ENCODE assay signal across 12 cellular contexts in genomic region chr19:3396881-3397265, GRCh38. TPM values are rescaled to one million over a fixed set of nuclear protein-coding genes. Genes with fewer than 3 reads are reported as not detected.
A peak's percentile ranks its signal among the peaks of the same experiment; 100 is the strongest.
DNase-seq lines count a peak whose midpoint lies in the region; ATAC-seq, FAIRE-seq and TF ChIP-seq lines count a peak whose summit lies in the region.
"Had no signal": no experiment of that assay in that cellular context is flagged by ENCODE, and none has a peak within 500 bp of the region (broad histone marks: within the 10 kb centered on the region; RNA-seq: fewer than 3 reads in every experiment).

No MANE protein-coding gene starts in this region.

- H3K27ac Mint-ChIP-seq in progenitor cell of endocrine pancreas: no peak overlapping the region
- H3K27ac Mint-ChIP-seq: activated CD8-positive, alpha-beta memory T cell treated with anti-CD3 and anti-CD28 coated beads, Interleukin-2, amount 10 ng/mL, durations not matched to agents 7 days and 5 days; activated naive CD4-positive, alpha-beta T cell treated with anti-CD3 and anti-CD28 coated beads, Interleukin-2, amount 50 U/mL, for 72 hours had no signal

- no peaks in the 10 kb centered on the region for H3K27me3 ChIP-seq in BLaER1
- H3K27me3 ChIP-seq in K562 (ENCODE audit: control insufficient read depth in 2 of 2, insufficient read depth in 2 of 2, low read length in 2 of 2): no peaks in the 10 kb centered on the region
- H3K27me3 ChIP-seq in liver (ENCODE audit: control insufficient read depth in 4 of 4, insufficient read depth in 4 of 4, low read length in 3 of 4): no peaks in the 10 kb centered on the region
- no peaks in the 10 kb centered on the region for H3K27me3 ChIP-seq in gastrocnemius medialis

- peaks cover 64% of the 10 kb centered on the region for H3K36me3 ChIP-seq in BLaER1
- peaks cover 61% of the 10 kb centered on the region; the same call in 2 of the 3 replicates for H3K36me3 ChIP-seq in K562 (ENCODE audit: control insufficient read depth, insufficient read depth, low read length)
- H3K36me3 ChIP-seq in liver (ENCODE audit: control insufficient read depth in 4 of 4, insufficient read depth in 3 of 4, low read depth in 1 of 4, low read length in 3 of 4): peaks cover 0 to 7% (median 0%) of the 10 kb centered on the region in 4 donors
- no peaks in the 10 kb centered on the region for H3K36me3 ChIP-seq in gastrocnemius medialis

- H3K4me1 Mint-ChIP-seq in progenitor cell of endocrine pancreas (ENCODE audit: low read depth): no peaks in the 10 kb centered on the region
- H3K4me1 Mint-ChIP-seq: activated CD8-positive, alpha-beta memory T cell treated with anti-CD3 and anti-CD28 coated beads, Interleukin-2, amount 10 ng/mL, durations not matched to agents 7 days and 5 days had no signal

- H3K9me1 ChIP-seq in K562 (ENCODE audit: control insufficient read depth, insufficient read depth, low read length): peaks cover 3% of the 10 kb centered on the region

- peaks cover 5% of the 10 kb centered on the region for H3K27me3 Mint-ChIP-seq in progenitor cell of endocrine pancreas
- H3K27me3 Mint-ChIP-seq: activated CD8-positive, alpha-beta memory T cell treated with anti-CD3 and anti-CD28 coated beads, Interleukin-2, amount 10 ng/mL, durations not matched to agents 7 days and 5 days had no signal

- no peak overlapping the region; the same call in 1 of the 2 replicates for H3K4me2 ChIP-seq in BLaER1
- no peak overlapping the region for H3K4me2 ChIP-seq in K562 (ENCODE audit: insufficient read depth, low read length)

- in situ Hi-C loops in K562 (cut with MboI): no loop called here
- in situ Hi-C loops in gastrocnemius medialis (cut with MboI; ENCODE audit: low sequenced_read_pairs in 4 of 4): no loop called here

- H3K4me1 ChIP-seq in BLaER1: peaks cover 63% of the 10 kb centered on the region
- H3K4me1 ChIP-seq in K562 (replicated peaks in 1 of 2; ENCODE audit: control insufficient read depth in 2 of 2, insufficient read depth in 2 of 2, low read length in 2 of 2): peaks cover 3 to 47% of the 10 kb centered on the region in 2 experiments; a peak in 4 of 5 replicates
- H3K4me1 ChIP-seq in liver (ENCODE audit: control insufficient read depth in 4 of 4, insufficient read depth in 4 of 4, low read length in 3 of 4): peaks cover 13 to 43% (median 36%) of the 10 kb centered on the region in 4 donors
- peaks cover 51 to 64% of the 10 kb centered on the region in 2 donors for H3K4me1 ChIP-seq in gastrocnemius medialis

- CTCF ChIA-PET in K562 (lab: Yijun Ruan, JAX; ENCODE audit: low intra/inter-chr PET ratio): no interaction called here

- no peak for ATAC-seq in K562
- no peak for ATAC-seq in gastrocnemius medialis
- ATAC-seq: activated CD8-positive, alpha-beta memory T cell treated with anti-CD3 and anti-CD28 coated beads, Interleukin-2, amount 10 ng/mL, durations not matched to agents 7 days and 5 days; activated naive CD4-positive, alpha-beta T cell treated with anti-CD3 and anti-CD28 coated beads, Interleukin-2, amount 50 U/mL, for 72 hours had no signal

- TF ChIP-seq EP300 in K562 (IDR thresholded peaks at IDR 0.05; ENCODE audit: low read length): no peak

- TF ChIP-seq POLR2A in K562 (conservative IDR thresholded peaks at IDR 0.05): no peak
- TF ChIP-seq POLR2A in gastrocnemius medialis (IDR thresholded peaks at IDR 0.05): no peak

- DNase-seq in K562 (ENCODE audit: extremely low read depth in 1 of 4, low spot score in 3 of 4) (no peak), gastrocnemius medialis (no peak), progenitor cell of endocrine pancreas (ENCODE audit: low spot score, unreplicated experiment) (no peak), NOMO-1 treated with DMSO at 0.1 percent for 48 hours (lab: John Stamatoyannopoulos, UW; ENCODE audit: unreplicated experiment) (no peak), SIG-M5 treated with dmso at 0.1 percent for 504 hours (lab: John Stamatoyannopoulos, UW; ENCODE audit: unreplicated experiment) (no peak)
- no peak for DNase-seq in activated naive CD4-positive, alpha-beta T cell treated with anti-CD3 and anti-CD28 coated beads, Interleukin-2, amount 50 U/mL, for 16 hours
- DNase-seq: activated CD8-positive, alpha-beta memory T cell treated with anti-CD3 and anti-CD28 coated beads, Interleukin-2, amount 10 ng/mL, durations not matched to agents 7 days and 5 days had no signal

- intact Hi-C loops in K562 (cut with micrococcal nuclease): no loop called here
- intact Hi-C loops in gastrocnemius medialis (cut with DNase I; ENCODE audit: low total_unique reads): no loop called here

- no peak overlapping the region for H3K9ac ChIP-seq in BLaER1
- no peak overlapping the region; a peak in 1 of 4 replicates for H3K9ac ChIP-seq in K562 (ENCODE audit: insufficient read depth in 1 of 2, low read depth in 2 of 2, low read length in 2 of 2)
- H3K9ac ChIP-seq in liver (ENCODE audit: low read depth in 1 of 2, low read length in 2 of 2): peak overlapping the region in 1 of 2 donors; percentile 28

- no peak overlapping the region for H3K4me3 Mint-ChIP-seq in progenitor cell of endocrine pancreas (ENCODE audit: low read depth)
- H3K4me3 Mint-ChIP-seq: activated CD8-positive, alpha-beta memory T cell treated with anti-CD3 and anti-CD28 coated beads, Interleukin-2, amount 10 ng/mL, durations not matched to agents 7 days and 5 days had no signal

- WGBS in K562 (ENCODE audit: insufficient coverage, low coverage, missing lambda C conversion rate): 61% methylated on average over 8 of the region's 8 CpGs
- 57% methylated on average over 8 of the region's 8 CpGs for WGBS in liver

- H3K27ac ChIP-seq in BLaER1 (0 out of 2 replicates have a peak overlapping the region, but pooled peaks have one; percentile 18), K562 (ENCODE audit: extremely low read depth, low read depth, low read length) (no peak overlapping the region; the same call in 2 of the 3 replicates), liver (ENCODE audit: low read depth in 1 of 2, low read length in 2 of 2) (peak overlapping the region; percentile 78 to 90), gastrocnemius medialis (peak overlapping the region; percentile 98 to 100 (median 98))
- H3K27ac ChIP-seq: VCaP had no signal

- TF ChIP-seq RAD21 in K562 (CRISPR knock-in tag; conservative IDR thresholded peaks at IDR 0.05 in 1 of 2, IDR thresholded peaks at IDR 0.05 in 1 of 2) (no peak), liver (IDR thresholded peaks at IDR 0.05) (no peak)

- H3K4me3 ChIP-seq in BLaER1 (no peak overlapping the region), K562 (no peak overlapping the region), liver (ENCODE audit: low read depth in 1 of 3, low read length in 3 of 3) (no peak overlapping the region), gastrocnemius medialis (peak overlapping the region; percentile 32 to 40 (median 37))
- H3K4me3 ChIP-seq: mucosa of descending colon had no signal

- H3K9me3 ChIP-seq in BLaER1 (no peaks in the 10 kb centered on the region), K562 (replicated peaks; ENCODE audit: control insufficient read depth, insufficient read depth, low read depth, low read length) (no peaks in the 10 kb centered on the region), liver (ENCODE audit: control insufficient read depth in 4 of 4, low read length in 3 of 4) (no peaks in the 10 kb centered on the region), gastrocnemius medialis (no peaks in the 10 kb centered on the region)
- H3K9me3 ChIP-seq: mucosa of descending colon had no signal

- no peak overlapping the region for H2AFZ ChIP-seq in K562 (ENCODE audit: low read depth, low read length)

- H4K20me1 ChIP-seq in BLaER1 (peaks cover 91% of the 10 kb centered on the region), K562 (replicated peaks; ENCODE audit: control insufficient read depth, insufficient read depth, low read length) (peaks cover 28% of the 10 kb centered on the region)

- no peaks in the 10 kb centered on the region for H3K9me3 Mint-ChIP-seq in progenitor cell of endocrine pancreas (ENCODE audit: low read depth)
- H3K9me3 Mint-ChIP-seq: activated naive CD4-positive, alpha-beta T cell treated with anti-CD3 and anti-CD28 coated beads, Interleukin-2, amount 50 U/mL, for 72 hours had no signal

- no peaks in the 10 kb centered on the region for H3K36me3 Mint-ChIP-seq in progenitor cell of endocrine pancreas (ENCODE audit: insufficient read depth)
- H3K36me3 Mint-ChIP-seq: activated CD8-positive, alpha-beta memory T cell treated with anti-CD3 and anti-CD28 coated beads, Interleukin-2, amount 10 ng/mL, durations not matched to agents 7 days and 5 days; activated naive CD4-positive, alpha-beta T cell treated with anti-CD3 and anti-CD28 coated beads, Interleukin-2, amount 50 U/mL, for 72 hours had no signal

- no TSS peak for BruUV-seq in K562 (replicated peaks; lab: Mats Ljungman, UMichigan)

- POLR2A ChIA-PET in K562 (lab: Yijun Ruan, JAX): interaction anchor here (1.0 to 1.9 kb wide), 6 partner anchors 12 to 163 kb away, joined by 3 to 5 read pairs (median 3); no protein-coding TSS in a partner anchor

- peaks cover 90% of the 10 kb centered on the region for H3K79me2 ChIP-seq in K562 (ENCODE audit: control insufficient read depth, insufficient read depth, low read length)

- TF ChIP-seq CTCF in K562 (IDR thresholded peaks at IDR 0.05 in 2 of 3, conservative IDR thresholded peaks at IDR 0.05 in 1 of 3; ENCODE audit: insufficient read depth in 2 of 3, low read depth in 1 of 3, low read length in 3 of 3) (no peak), liver (IDR thresholded peaks at IDR 0.05; ENCODE audit: low read depth, low read length, missing input control) (no peak), gastrocnemius medialis (IDR thresholded peaks at IDR 0.05 in 4 of 5, conservative IDR thresholded peaks at IDR 0.05 in 1 of 5) (no peak), progenitor cell of endocrine pancreas (IDR thresholded peaks at IDR 0.05; ENCODE audit: unreplicated experiment) (no peak)

- FAIRE-seq in K562 (lab: Jason Lieb, UNC): no peak

RNA-seq across cellular contexts. Expression of gene NFIC, which starts 30.5 kb away (rescaled TPM):
- 66.4 and 156 TPM in 2 replicates for total RNA-seq in K562 (2011; cell fraction: chromatin; rRNA removed; ENCODE audit: low replicate concordance)
- total RNA-seq in K562 (2011; cell fraction: nucleolus; rRNA removed): 56.2 and 56.5 TPM in 2 replicates
- total RNA-seq in K562 (2011; cell fraction: nucleoplasm; rRNA removed): 46.9 and 54.0 TPM in 2 replicates
- 14.1 and 15.7 TPM in 2 replicates for total RNA-seq in K562 (2014; rRNA removed)
- total RNA-seq in K562 (2014; rRNA removed; fragmentation: Illumina TruSeq; extraction: Trizol): 3.0 and 3.7 TPM in 2 replicates
- total RNA-seq in K562 (2015; rRNA removed; fragmentation: Illumina TruSeq; extraction: Trizol): 6.9 and 8.4 TPM in 2 replicates
- total RNA-seq in K562 (2021): 57.3 and 62.1 TPM in 2 replicates
- polyA plus RNA-seq in K562 (2011; rRNA removed): 2.0 and 2.9 TPM in 2 replicates
- 1.8 and 2.6 TPM in 2 replicates for polyA plus RNA-seq in K562 (2011; cell fraction: cytosol; rRNA removed)
- 13.2 and 19.2 TPM in 2 replicates for polyA plus RNA-seq in K562 (2011; cell fraction: nucleus; rRNA removed)
- polyA plus RNA-seq in K562 (2012): 20.3 and 20.4 TPM in 2 replicates
- 17.2 and 26.2 TPM in 2 replicates for polyA plus RNA-seq in K562 (2014; fragmentation: Illumina TruSeq; extraction: Trizol)
- polyA plus RNA-seq in K562 (2014; fragmentation: Nextera tagmentation; extraction: Ambion mirVana): under 1 TPM; 0.71 to 0.99 TPM
- 14.1 and 15.9 TPM in 2 replicates for polyA plus RNA-seq in K562 (2014; rRNA removed)
- 4.0 and 4.7 TPM in 2 replicates for polyA minus RNA-seq in K562 (2011; rRNA and poly(A)+ RNA removed)
- polyA minus RNA-seq in K562 (2011; cell fraction: cytosol; rRNA and poly(A)+ RNA removed): 14.5 and 19.9 TPM in 2 replicates
- 16.6 and 19.5 TPM in 2 replicates for polyA minus RNA-seq in K562 (2011; cell fraction: nucleus; rRNA and poly(A)+ RNA removed)
- 100 to 1,000 TPM in 1 of 2 donors, 10 to 100 TPM in 1; 12.8 to 100 TPM for total RNA-seq in liver
- 10 to 100 TPM; 71.8 to 78.5 TPM for polyA plus RNA-seq in liver
- 100 to 1,000 TPM in 3 of 4 donors, 10 to 100 TPM in 1; 90.2 to 403 (median 348) TPM for total RNA-seq in gastrocnemius medialis
- 4.5 and 6.8 TPM in 2 replicates for total RNA-seq in progenitor cell of endocrine pancreas

Comparison
In these comparisons a context has a peak if more than half of its experiments do, and no peak if none do; other contexts are left out.
1. H3K4me3 ChIP-seq: peak in gastrocnemius medialis (4 of 4); none in BLaER1 (single experiment), K562 (single experiment) and liver (0 of 3).